9 cellular contexts compared by ENCODE assay signal in the genomic region with DNA sequence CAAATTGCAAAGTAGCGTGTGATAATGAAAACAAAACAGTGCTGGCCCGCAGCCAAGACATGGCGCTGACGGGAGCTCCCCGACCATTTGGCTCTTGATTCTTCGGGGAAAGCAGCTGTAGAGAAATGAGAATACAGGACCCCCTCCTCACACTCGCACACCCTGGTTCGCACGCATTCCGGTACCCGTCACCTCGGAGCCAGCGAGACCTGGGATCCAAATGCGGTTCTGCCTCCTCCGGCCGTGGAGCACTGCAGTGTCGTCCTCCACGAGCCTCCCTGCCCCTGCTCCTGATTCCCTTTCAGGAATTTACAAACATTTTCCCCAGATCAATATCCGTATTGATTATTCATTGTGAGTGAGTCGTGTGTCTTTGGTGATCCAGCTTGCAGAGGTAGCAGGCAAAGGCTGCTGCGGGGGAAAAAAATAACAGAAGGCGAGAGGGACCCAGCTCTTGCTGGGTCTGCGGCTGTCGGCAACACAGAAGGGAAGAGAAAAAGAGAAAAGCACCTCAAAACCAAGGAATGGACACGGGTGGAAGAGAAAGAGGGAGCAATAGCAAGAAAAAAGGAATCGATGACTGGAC.
DNase-seq lines count a peak whose midpoint lies in the region; ATAC-seq and TF ChIP-seq lines count a peak whose summit lies in the region.
"Had no signal": no experiment of that assay in that cellular context is flagged by ENCODE, and none has a peak within 500 bp of the region (broad histone marks: within the 10 kb centered on the region; RNA-seq: fewer than 3 reads in every experiment).

No MANE protein-coding gene starts in this region.

- no peak for TF ChIP-seq CTCF in body of pancreas (IDR thresholded peaks at IDR 0.05)
- no peak for TF ChIP-seq CTCF in PC-3 (conservative IDR thresholded peaks at IDR 0.05; ENCODE audit: low read depth, low read length)

- no peak overlapping the region for H3K9ac ChIP-seq in HUES64 (ENCODE audit: low read depth, low read length)
- H3K9ac ChIP-seq in iPS-15b (ENCODE audit: low read depth, low read length): no peak overlapping the region
- peak overlapping the region; percentile 61 for H3K9ac ChIP-seq in skeletal muscle satellite cell (ENCODE audit: low read depth, low read length)
- no peak overlapping the region for H3K9ac ChIP-seq in PC-3 (ENCODE audit: low read length)

- no peak overlapping the region for H2AFZ ChIP-seq in PC-3 (ENCODE audit: low read length)

- H3K9me3 ChIP-seq in HUES64 (ENCODE audit: insufficient read depth, low read depth, low read length) (no peaks in the 10 kb centered on the region), body of pancreas (no peaks in the 10 kb centered on the region), iPS-15b (ENCODE audit: control insufficient read depth, insufficient read depth, low read length) (no peaks in the 10 kb centered on the region), skeletal muscle satellite cell (replicated peaks; ENCODE audit: low read length) (no peaks in the 10 kb centered on the region), PC-3 (ENCODE audit: low read length) (no peaks in the 10 kb centered on the region)
- H3K9me3 ChIP-seq: neutrophil had no signal

- H3K27ac ChIP-seq in HUES64 (ENCODE audit: low read depth, low read length) (no peak overlapping the region), body of pancreas (peak overlapping the region in 3 of 4 donors; percentile 10 to 39 (median 28)), PC-3 (ENCODE audit: low read length) (no peak overlapping the region)
- H3K27ac ChIP-seq: neutrophil, VCaP had no signal

- H4K20me1 ChIP-seq in PC-3 (ENCODE audit: low read length): no peaks in the 10 kb centered on the region

- 90% methylated on average over 26 of the region's 26 CpGs for WGBS in HUES64
- WGBS in body of pancreas, 2 donors: 25 to 28% methylated on average over 25 to 26 of the region's 26 CpGs

- CTCF ChIA-PET in PC-3 (lab: Charles Lee): no interaction called here

- intact Hi-C loops in body of pancreas (cut with DNase I) (no loop called here), PC-3 (cut with micrococcal nuclease) (no loop called here)

- no peak for TF ChIP-seq POLR2A in body of pancreas (IDR thresholded peaks at IDR 0.05)

- H3K4me2 ChIP-seq in skeletal muscle satellite cell (ENCODE audit: low read length) (peak overlapping the region; percentile 92), PC-3 (ENCODE audit: low read length) (no peak overlapping the region)

- POLR2A ChIA-PET in PC-3 (lab: Charles Lee; ENCODE audit: unreplicated experiment): no interaction called here

- peak overlapping the region; percentile 19 for H3K4me3 ChIP-seq in HUES64 (ENCODE audit: low read length)
- H3K4me3 ChIP-seq in body of pancreas: peak overlapping the region; percentile 17 to 19
- H3K4me3 ChIP-seq in iPS-15b (ENCODE audit: low read depth, low read length): peak overlapping the region; percentile 3
- peak overlapping the region; percentile 68 for H3K4me3 ChIP-seq in skeletal muscle satellite cell (ENCODE audit: low read length)
- H3K4me3 ChIP-seq in PC-3 (ENCODE audit: low read length): no peak overlapping the region

- H3K4me1 ChIP-seq in HUES64 (ENCODE audit: insufficient read depth, low read length) (peaks cover 11% of the 10 kb centered on the region), body of pancreas (peaks cover 16% of the 10 kb centered on the region), iPS-15b (ENCODE audit: control insufficient read depth, insufficient read depth, low read length) (no peaks in the 10 kb centered on the region), skeletal muscle satellite cell (ENCODE audit: control insufficient read depth, insufficient read depth, low read length) (peaks cover 15% of the 10 kb centered on the region), PC-3 (ENCODE audit: insufficient read depth, low read length) (peaks cover 5% of the 10 kb centered on the region; the same call in 1 of the 2 replicates)

- H3K79me2 ChIP-seq in PC-3 (ENCODE audit: low read length): no peaks in the 10 kb centered on the region

- no TSS peak for BruUV-seq in PC-3 (replicated peaks; lab: Mats Ljungman, UMichigan)

- H3K9me2 ChIP-seq in PC-3 (replicated peaks; ENCODE audit: low read length): no peaks in the 10 kb centered on the region

- H3K36me3 ChIP-seq in HUES64 (ENCODE audit: insufficient read depth, low read length): no peaks in the 10 kb centered on the region
- H3K36me3 ChIP-seq in body of pancreas (replicated peaks in 1 of 2; ENCODE audit: insufficient read depth in 1 of 2, low read depth in 2 of 2): no peaks in the 10 kb centered on the region
- no peaks in the 10 kb centered on the region for H3K36me3 ChIP-seq in iPS-15b (ENCODE audit: control insufficient read depth, insufficient read depth, low read length)
- no peaks in the 10 kb centered on the region for H3K36me3 ChIP-seq in skeletal muscle satellite cell (ENCODE audit: insufficient read depth, low read length)
- H3K36me3 ChIP-seq in PC-3 (ENCODE audit: low read depth, low read length): no peaks in the 10 kb centered on the region
- H3K36me3 ChIP-seq: neutrophil had no signal

- no peaks in the 10 kb centered on the region for H3F3A ChIP-seq in PC-3 (ENCODE audit: low read length, unreplicated experiment)

- H3K27me3 ChIP-seq in HUES64 (ENCODE audit: insufficient read depth, low read length) (peaks cover 27% of the 10 kb centered on the region), body of pancreas (peaks cover 0 to 14% of the 10 kb centered on the region in 2 donors), iPS-15b (ENCODE audit: control insufficient read depth, insufficient read depth, low read length) (peaks cover 30% of the 10 kb centered on the region), skeletal muscle satellite cell (ENCODE audit: control insufficient read depth, insufficient read depth, low read length) (peaks cover 23% of the 10 kb centered on the region), PC-3 (ENCODE audit: low read length) (peaks cover 25% of the 10 kb centered on the region)
- H3K27me3 ChIP-seq: neutrophil had no signal

- DNase-seq in body of pancreas (peak in 3 of 4 donors; percentile 33 to 57 (median 37)), PC-3 (no peak), left lobe of liver (ENCODE audit: low spot score) (no peak)
- DNase-seq in stimulated activated CD4-positive, alpha-beta T cell treated with anti-CD3 and anti-CD28 coated beads, Interleukin-4, amount 100 ng/mL, for 4 hours: no peak

- ATAC-seq in body of pancreas (peak; percentile 33), PC-3 (no peak), left lobe of liver (no peak)

Comparison
In these comparisons a context has a peak if more than half of its experiments do, and no peak if none do; other contexts are left out.
1. H3K27ac ChIP-seq: peak in body of pancreas (3 of 4); none in HUES64 (single experiment) and PC-3 (single experiment).
2. DNase-seq: peak in body of pancreas (3 of 4); none in PC-3 (single experiment), stimulated activated CD4-positive, alpha-beta T cell treated with anti-CD3 and anti-CD28 coated beads, Interleukin-4, amount 100 ng/mL, for 4 hours (0 of 2) and left lobe of liver (single experiment).